27 cellular contexts compared by ENCODE assay signal in the genomic region with DNA sequence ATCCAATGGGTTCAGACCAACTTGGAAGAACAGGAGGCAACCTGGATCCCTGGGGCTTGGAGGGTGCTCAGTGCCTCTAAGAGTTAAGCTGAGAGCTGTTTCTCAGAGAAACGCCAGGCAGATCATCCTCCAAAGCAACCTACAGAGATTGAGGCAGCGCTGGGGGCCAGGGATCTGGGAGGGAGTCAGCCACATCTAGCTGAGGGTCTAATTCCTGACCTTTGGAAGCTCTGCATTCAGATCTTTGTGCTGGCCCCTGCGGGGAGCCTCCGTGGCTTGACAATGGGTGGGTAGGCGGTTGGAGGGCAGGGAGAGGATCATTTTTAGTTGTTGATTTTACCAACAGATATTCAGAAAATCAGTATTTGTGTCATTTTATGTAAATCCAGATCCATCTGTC.
"Had no signal": no experiment of that assay in that cellular context is flagged by ENCODE, and none has a peak within 500 bp of the region (broad histone marks: within the 10 kb centered on the region; RNA-seq: fewer than 3 reads in every experiment).

No MANE protein-coding gene starts in this region.

- H3K36me3 ChIP-seq: stomach, suprapubic skin, thoracic aorta, thyroid gland, tibial artery, tibial nerve, transverse colon, upper lobe of left lung, upper lobe of right lung, uterus, vagina had no signal

- H3K27me3 ChIP-seq: stomach, suprapubic skin, testis, thyroid gland, tibial artery, tibial nerve, transverse colon, upper lobe of left lung, upper lobe of right lung, uterus, vagina had no signal

- H3K27ac ChIP-seq: stomach, suprapubic skin, testis, thoracic aorta, thyroid gland, tibial artery, tibial nerve, transverse colon, upper lobe of left lung, upper lobe of right lung, uterus, vagina had no signal

- H3K9me3 Mint-ChIP-seq: stimulated activated effector memory CD8-positive, alpha-beta T cell treated with anti-CD3 and anti-CD28 coated beads, Interleukin-12 subunit alpha, Interleukin-12 subunit beta, amount 100 ng/mL, for 72 hours; stimulated activated memory B cell treated with anti-CD40 and anti-IgM and Interleukin-4, amounts not matched to agents 10 μg/mL and 1 μg/mL and 100 μg/mL, for 72 hours; stimulated activated naive B cell treated with anti-CD40 and anti-IgM and Interleukin-4, amounts not matched to agents 10 μg/mL and 1 μg/mL and 100 μg/mL, for 72 hours; stimulated activated naive CD8-positive, alpha-beta T cell treated with anti-CD3 and anti-CD28 coated beads, Interleukin-15, amount 100 ng/mL, for 72 hours; stimulated activated naive CD8-positive, alpha-beta T cell treated with anti-CD3 and anti-CD28 coated beads, Interleukin-15, Interleukin-2, amounts not matched to agents 100 ng/mL and 50 ng/mL, for 24 hours; type B pancreatic cell had no signal

- H3K36me3 Mint-ChIP-seq: stimulated activated effector memory CD8-positive, alpha-beta T cell treated with anti-CD3 and anti-CD28 coated beads, Interleukin-12 subunit alpha, Interleukin-12 subunit beta, amount 100 ng/mL, for 72 hours; stimulated activated memory B cell treated with anti-CD40 and anti-IgM and Interleukin-4, amounts not matched to agents 10 μg/mL and 1 μg/mL and 100 μg/mL, for 72 hours; stimulated activated naive B cell treated with anti-CD40 and anti-IgM and Interleukin-4, amounts not matched to agents 10 μg/mL and 1 μg/mL and 100 μg/mL, for 72 hours; type B pancreatic cell had no signal

- H3K27ac Mint-ChIP-seq: stimulated activated effector memory CD8-positive, alpha-beta T cell treated with anti-CD3 and anti-CD28 coated beads, Interleukin-12 subunit alpha, Interleukin-12 subunit beta, amount 100 ng/mL, for 72 hours; stimulated activated memory B cell treated with anti-CD40 and anti-IgM and Interleukin-4, amounts not matched to agents 10 μg/mL and 1 μg/mL and 100 μg/mL, for 72 hours; stimulated activated naive B cell treated with anti-CD40 and anti-IgM and Interleukin-4, amounts not matched to agents 10 μg/mL and 1 μg/mL and 100 μg/mL, for 72 hours; stimulated activated naive CD8-positive, alpha-beta T cell treated with anti-CD3 and anti-CD28 coated beads, Interleukin-15, amount 100 ng/mL, for 72 hours; stimulated activated naive CD8-positive, alpha-beta T cell treated with anti-CD3 and anti-CD28 coated beads, Interleukin-15, Interleukin-2, amounts not matched to agents 100 ng/mL and 50 ng/mL, for 24 hours; type B pancreatic cell had no signal

- DNase-seq: stimulated activated CD4-positive, alpha-beta T cell treated with anti-CD3 and anti-CD28 coated beads, Interleukin-2, amount 100 ng/mL, for 48 hours; stimulated activated CD4-positive, alpha-beta T cell treated with anti-CD3 and anti-CD28 coated beads, Interleukin-4, amount 100 ng/mL, for 1 hour; stimulated activated CD4-positive, alpha-beta T cell treated with anti-CD3 and anti-CD28 coated beads, Interleukin-4, amount 100 ng/mL, for 24 hours; stimulated activated CD4-positive, alpha-beta T cell treated with anti-CD3 and anti-CD28 coated beads, Interleukin-4, amount 100 ng/mL, for 4 hours; stimulated activated CD8-positive, alpha-beta memory T cell treated with anti-CD3 and anti-CD28 coated beads, Interleukin-4, amount 100 ng/mL, for 48 hours; stimulated activated naive B cell treated with anti-CD40 and anti-IgM and Interleukin-4, amounts not matched to agents 10 μg/mL and 1 μg/mL and 100 μg/mL, for 72 hours; stimulated activated naive CD4-positive, alpha-beta T cell; stimulated activated naive CD4-positive, alpha-beta T cell treated with Interleukin-2 at 50 U/mL for 16 hours; stimulated activated naive CD8-positive, alpha-beta T cell treated with anti-CD3 and anti-CD28 coated beads, Interleukin-15, amount 100 ng/mL, for 72 hours; stimulated activated naive CD8-positive, alpha-beta T cell treated with anti-CD3 and anti-CD28 coated beads, Interleukin-15, Interleukin-2, amounts not matched to agents 100 U/mL and 50 U/mL, for 24 hours; stomach; substantia nigra; testis; thyroid gland; tibial artery; transverse colon; upper lobe of left lung; upper lobe of right lung; uterus had no signal

- H3K4me1 ChIP-seq: stomach, suprapubic skin, testis, thyroid gland, tibial artery, tibial nerve, transverse colon, upper lobe of left lung, upper lobe of right lung, uterus, vagina had no signal

- ATAC-seq: stimulated activated effector memory CD8-positive, alpha-beta T cell treated with anti-CD3 and anti-CD28 coated beads, Interleukin-12 subunit alpha, Interleukin-12 subunit beta, amount 100 ng/mL, for 72 hours; stimulated activated memory B cell treated with anti-CD40 and anti-IgM and Interleukin-4, amounts not matched to agents 10 μg/mL and 1 μg/mL and 100 μg/mL, for 72 hours; stimulated activated naive B cell treated with anti-CD40 and anti-IgM and Interleukin-4, amounts not matched to agents 10 μg/mL and 1 μg/mL and 100 μg/mL, for 72 hours; stimulated activated naive CD8-positive, alpha-beta T cell treated with anti-CD3 and anti-CD28 coated beads, Interleukin-15, amount 100 ng/mL, for 72 hours; stimulated activated naive CD8-positive, alpha-beta T cell treated with anti-CD3 and anti-CD28 coated beads, Interleukin-15, Interleukin-2, amounts not matched to agents 100 U/mL and 50 U/mL, for 24 hours; upper lobe of right lung had no signal

- H3K4me3 ChIP-seq: stomach, suprapubic skin, testis, thoracic aorta, thyroid gland, tibial artery, tibial nerve, transverse colon, upper lobe of left lung, upper lobe of right lung, uterus, vagina had no signal

- H3K4me3 Mint-ChIP-seq: stimulated activated effector memory CD8-positive, alpha-beta T cell treated with anti-CD3 and anti-CD28 coated beads, Interleukin-12 subunit alpha, Interleukin-12 subunit beta, amount 100 ng/mL, for 72 hours; stimulated activated memory B cell treated with anti-CD40 and anti-IgM and Interleukin-4, amounts not matched to agents 10 μg/mL and 1 μg/mL and 100 μg/mL, for 72 hours; stimulated activated naive B cell treated with anti-CD40 and anti-IgM and Interleukin-4, amounts not matched to agents 10 μg/mL and 1 μg/mL and 100 μg/mL, for 72 hours; stimulated activated naive CD8-positive, alpha-beta T cell treated with anti-CD3 and anti-CD28 coated beads, Interleukin-15, amount 100 ng/mL, for 72 hours; stimulated activated naive CD8-positive, alpha-beta T cell treated with anti-CD3 and anti-CD28 coated beads, Interleukin-15, Interleukin-2, amounts not matched to agents 100 ng/mL and 50 ng/mL, for 24 hours; type B pancreatic cell had no signal

- H3K4me1 Mint-ChIP-seq: stimulated activated effector memory CD8-positive, alpha-beta T cell treated with anti-CD3 and anti-CD28 coated beads, Interleukin-12 subunit alpha, Interleukin-12 subunit beta, amount 100 ng/mL, for 72 hours; stimulated activated memory B cell treated with anti-CD40 and anti-IgM and Interleukin-4, amounts not matched to agents 10 μg/mL and 1 μg/mL and 100 μg/mL, for 72 hours; stimulated activated naive B cell treated with anti-CD40 and anti-IgM and Interleukin-4, amounts not matched to agents 10 μg/mL and 1 μg/mL and 100 μg/mL, for 72 hours; stimulated activated naive CD8-positive, alpha-beta T cell treated with anti-CD3 and anti-CD28 coated beads, Interleukin-15, amount 100 ng/mL, for 72 hours had no signal

- H3K9me3 ChIP-seq: stomach, suprapubic skin, testis, thoracic aorta, thyroid gland, tibial artery, tibial nerve, transverse colon, upper lobe of left lung, upper lobe of right lung, uterus, vagina had no signal
